8 cellular contexts compared by ENCODE assay signal in genomic region chr1:37947364-37947763, GRCh38. TPM values are rescaled to one million over a fixed set of nuclear protein-coding genes. Genes with fewer than 3 reads are reported as not detected.
DNase-seq lines count a peak whose midpoint lies in the region; ATAC-seq and TF ChIP-seq lines count a peak whose summit lies in the region.

No MANE protein-coding gene starts in this region.

- H3K4ac ChIP-seq in IMR-90 (ENCODE audit: low read depth, low read length): peak overlapping the region; percentile 86

- H3K9me3 ChIP-seq in CD4-positive, alpha-beta T cell (ENCODE audit: control insufficient read depth, low read length): no peaks in the 10 kb centered on the region
- no peaks in the 10 kb centered on the region for H3K9me3 ChIP-seq in IMR-90 (ENCODE audit: control insufficient read depth, insufficient read depth, low read length)
- no peaks in the 10 kb centered on the region for H3K9me3 ChIP-seq in neural progenitor cell (ENCODE audit: low read depth)

- 0 out of 2 replicates have a peak overlapping the region, but pooled peaks have one; percentile 33 for H3K56ac ChIP-seq in IMR-90 (ENCODE audit: extremely low read depth, insufficient read depth, low read length)

- TF ChIP-seq POLR2A in IMR-90 (IDR thresholded peaks at IDR 0.05; ENCODE audit: low read depth, low read length): no peak

- peaks cover 8% of the 10 kb centered on the region for H3K4me1 ChIP-seq in IMR-90 (ENCODE audit: control insufficient read depth, insufficient read depth, low read length)
- no peaks in the 10 kb centered on the region for H3K4me1 ChIP-seq in neural progenitor cell

- no peak overlapping the region for H3K4me2 ChIP-seq in IMR-90 (ENCODE audit: low read depth, low read length)
- no peak overlapping the region for H3K4me2 ChIP-seq in neural progenitor cell

- H2AK5ac ChIP-seq in IMR-90 (ENCODE audit: low read depth, low read length): peak overlapping the region; percentile 95

- intact Hi-C loops in CD4-positive, alpha-beta T cell (cut with DNase I, micrococcal nuclease): loop anchor here in 1 of 2 experiments (2.0 to 5.0 kb wide), 2 partner anchors 40 to 139 kb away; partner anchors contain the start of gene YRDC
- intact Hi-C loops in IMR-90 (cut with micrococcal nuclease): no loop called here

- peak overlapping the region; percentile 32; the same call in 2 of the 3 replicates for H2BK15ac ChIP-seq in IMR-90 (ENCODE audit: low read depth, low read length)

- H3K27ac ChIP-seq in CD4-positive, alpha-beta T cell (ENCODE audit: low read depth, low read length): no peak overlapping the region
- H3K27ac ChIP-seq in IMR-90 (ENCODE audit: insufficient read depth, low read length) (no peak overlapping the region; the same call in 1 of the 2 replicates), cingulate gyrus (ENCODE audit: low read depth, low read length) (peak overlapping the region; percentile 4), neural progenitor cell (no peak overlapping the region), caudate nucleus (ENCODE audit: low read depth, low read length) (no peak overlapping the region)

- no peaks in the 10 kb centered on the region for H3K27me3 Mint-ChIP-seq in CD4-positive, alpha-beta T cell
- H3K27me3 Mint-ChIP-seq in neural progenitor cell (ENCODE audit: insufficient read depth, low read depth): peaks cover 2% of the 10 kb centered on the region

- peak overlapping the region; percentile 82 for H2BK20ac ChIP-seq in IMR-90 (ENCODE audit: low read depth, low read length)

- H3K36me3 Mint-ChIP-seq in CD4-positive, alpha-beta T cell (ENCODE audit: low read depth): no peaks in the 10 kb centered on the region
- H3K36me3 Mint-ChIP-seq in neural progenitor cell: no peaks in the 10 kb centered on the region

- WGBS in IMR-90 (ENCODE audit: extremely low coverage in 2 of 2, insufficient read length in 1 of 2), 2 experiments: no CpG with 5 or more reads among the region's 6 CpGs

- peak overlapping the region; percentile 96 to 98 for H4K8ac ChIP-seq in IMR-90 (ENCODE audit: low read depth in 2 of 2, low read length in 2 of 2)

- H4K5ac ChIP-seq in IMR-90 (ENCODE audit: low read depth, low read length): peak overlapping the region; percentile 91

- H3K9me3 Mint-ChIP-seq in CD4-positive, alpha-beta T cell: no peaks in the 10 kb centered on the region
- H3K9me3 Mint-ChIP-seq in neural progenitor cell: no peaks in the 10 kb centered on the region

- H3K23ac ChIP-seq in IMR-90 (ENCODE audit: low read depth, low read length): peak overlapping the region; percentile 68; the same call in 1 of the 2 replicates

- H3K18ac ChIP-seq in IMR-90 (ENCODE audit: low read depth, low read length): no peak overlapping the region; the same call in 1 of the 2 replicates

- peaks cover 13% of the 10 kb centered on the region for H3K36me3 ChIP-seq in IMR-90 (ENCODE audit: control insufficient read depth, insufficient read depth, low read length)
- no peaks in the 10 kb centered on the region for H3K36me3 ChIP-seq in neural progenitor cell

- POLR2A ChIA-PET in CD4-positive, alpha-beta T cell (lab: Charles Lee): interaction anchor here (0.6 to 1.1 kb wide), 2 partner anchors 65 to 393 kb away, joined by 3 read pairs; partner anchors contain the start of genes SNIP1 and UTP11
- POLR2A ChIA-PET in IMR-90 (lab: Charles Lee; ENCODE audit: unreplicated experiment): no interaction called here

- dilution Hi-C loops in IMR-90 (cut with HindIII; ENCODE audit: low sequenced_read_pairs, unreplicated experiment): no loop called here

- in situ Hi-C loops in IMR-90 (cut with MboI; ENCODE audit: low sequenced_read_pairs): no loop called here

- no TSS peak for BruUV-seq in IMR-90 (replicated peaks; lab: Mats Ljungman, UMichigan)

- H3F3A ChIP-seq in neural progenitor cell (ENCODE audit: low read depth): no peaks in the 10 kb centered on the region

- peaks cover 18% of the 10 kb centered on the region for H3K9me1 ChIP-seq in IMR-90 (ENCODE audit: insufficient read depth, low read length)

- H4K20me1 ChIP-seq in IMR-90 (ENCODE audit: insufficient read depth, low read length) (no peaks in the 10 kb centered on the region), neural progenitor cell (ENCODE audit: low read depth) (no peaks in the 10 kb centered on the region)

- H4K91ac ChIP-seq in IMR-90 (ENCODE audit: insufficient read depth, low read depth, low read length): peak overlapping the region; percentile 80

- TF ChIP-seq RAD21 in IMR-90 (IDR thresholded peaks at IDR 0.05; ENCODE audit: low read length): no peak

- no peaks in the 10 kb centered on the region for H3K79me2 ChIP-seq in neural progenitor cell (ENCODE audit: low read depth)

- H3K14ac ChIP-seq in IMR-90 (replicated peaks; ENCODE audit: low read depth, low read length): peak overlapping the region; percentile 83

- TF ChIP-seq CTCF in CD4-positive, alpha-beta T cell (IDR thresholded peaks at IDR 0.05): no peak
- TF ChIP-seq CTCF in IMR-90 (conservative IDR thresholded peaks at IDR 0.05; ENCODE audit: low read depth, low read length): no peak
- no peak for TF ChIP-seq CTCF in neural progenitor cell (IDR thresholded peaks at IDR 0.05)

- no peak for ATAC-seq in CD4-positive, alpha-beta T cell (ENCODE audit: poor library complexity)
- ATAC-seq in IMR-90 (ENCODE audit: low read depth) (no peak), GM18867 (IDR thresholded peaks at IDR 0.05; ENCODE audit: unreplicated experiment) (no peak)

- CTCF ChIA-PET in CD4-positive, alpha-beta T cell (lab: Charles Lee): no interaction called here
- CTCF ChIA-PET in IMR-90 (lab: Yijun Ruan, JAX): interaction anchor here (0.9 kb wide), 1 partner anchor 11 kb away, joined by 4 read pairs; no protein-coding TSS in a partner anchor

- H3K9ac ChIP-seq in IMR-90 (ENCODE audit: low read depth, low read length) (no peak overlapping the region), neural progenitor cell (no peak overlapping the region)

- peak overlapping the region; percentile 70 for H3K27ac Mint-ChIP-seq in CD4-positive, alpha-beta T cell
- peak overlapping the region; percentile 99 for H3K27ac Mint-ChIP-seq in neural progenitor cell

- H3K27me3 ChIP-seq in CD4-positive, alpha-beta T cell (ENCODE audit: control insufficient read depth, insufficient read depth, low read length): no peaks in the 10 kb centered on the region
- H3K27me3 ChIP-seq in IMR-90 (ENCODE audit: control insufficient read depth, insufficient read depth, low read length) (no peaks in the 10 kb centered on the region), neural progenitor cell (no peaks in the 10 kb centered on the region)

- H3K4me3 Mint-ChIP-seq in CD4-positive, alpha-beta T cell: peak overlapping the region; percentile 89
- peak overlapping the region; percentile 99 for H3K4me3 Mint-ChIP-seq in neural progenitor cell

- H2BK120ac ChIP-seq in IMR-90 (ENCODE audit: low read depth, low read length): peak overlapping the region; percentile 93

- DNase-seq in CD4-positive, alpha-beta T cell: no peak
- no peak for DNase-seq in IMR-90
- DNase-seq in neural progenitor cell (ENCODE audit: low spot score): no peak
- no peak for DNase-seq in D341Med (ENCODE audit: low spot score)
- no peak for DNase-seq in caudate nucleus (lab: John Stamatoyannopoulos, UW)
- no peak for DNase-seq in DMS79 treated with DMSO at 0.1 percent for 48 hours (lab: John Stamatoyannopoulos, UW)

- H3K4me1 Mint-ChIP-seq in CD4-positive, alpha-beta T cell (ENCODE audit: low read depth): peaks cover 16% of the 10 kb centered on the region
- peaks cover 19% of the 10 kb centered on the region for H3K4me1 Mint-ChIP-seq in neural progenitor cell

- peak overlapping the region; percentile 21 for H2AK9ac ChIP-seq in IMR-90 (replicated peaks; ENCODE audit: low read depth, low read length, poor library complexity)

- H2BK5ac ChIP-seq in IMR-90 (ENCODE audit: low read depth, low read length, poor library complexity, severe bottlenecking): peak overlapping the region; percentile 47

- H3K79me1 ChIP-seq in IMR-90 (ENCODE audit: low read depth in 1 of 2, low read length in 2 of 2): peaks cover 10 to 44% of the 10 kb centered on the region in 2 experiments

- H3K4me3 ChIP-seq in IMR-90 (ENCODE audit: insufficient read depth, low read depth, low read length): no peak overlapping the region
- H3K4me3 ChIP-seq in neural progenitor cell: peak overlapping the region; percentile 59

- H2AFZ ChIP-seq in IMR-90 (replicated peaks; ENCODE audit: low read length, poor library complexity) (peak overlapping the region; percentile 15), neural progenitor cell (replicated peaks) (peak overlapping the region; percentile 69)

TF ChIP-seq in IMR-90, 13 proteins besides CTCF, POLR2A, EP300 and RAD21 (continues in another document):
- TF ChIP-seq USF2 (IDR thresholded peaks at IDR 0.05; ENCODE audit: low read depth, low read length): no peak
- no peak for TF ChIP-seq CEBPB (IDR thresholded peaks at IDR 0.05; ENCODE audit: low read depth, low read length)
- TF ChIP-seq RFX5 (IDR thresholded peaks at IDR 0.05; ENCODE audit: low read depth, low read length): no peak
- TF ChIP-seq NFE2L2 (IDR thresholded peaks at IDR 0.05; ENCODE audit: low read depth, low read length): no peak

RNA-seq across cellular contexts. Expression of gene INPP5B, which starts 0.5 kb away (rescaled TPM):
- 10 to 100 TPM; 11.7 to 12.7 TPM for total RNA-seq in CD4-positive, alpha-beta T cell
- total RNA-seq in IMR-90 (2012; rRNA removed) (17.2 and 20.4 TPM in 2 replicates), neural progenitor cell (ENCODE audit: low replicate concordance) (22.0 and 27.2 TPM in 2 replicates)
- polyA plus RNA-seq in IMR-90 (2012; rRNA removed): 8.0 and 9.4 TPM in 2 replicates
- 4.2 and 4.5 TPM in 2 replicates for polyA plus RNA-seq in IMR-90 (2012; cell fraction: cytosol; rRNA removed)
- polyA plus RNA-seq in IMR-90 (2012; cell fraction: nucleus; rRNA removed; ENCODE audit: low replicate concordance): 11.0 and 21.5 TPM in 2 replicates

RNA-seq across cellular contexts. Expression of gene SF3A3, which starts 42.5 kb away (rescaled TPM):
- total RNA-seq in CD4-positive, alpha-beta T cell: 10 to 100 TPM; 40.5 to 42.5 TPM
- total RNA-seq in IMR-90 (2012; rRNA removed) (90.0 and 109 TPM in 2 replicates), neural progenitor cell (ENCODE audit: low replicate concordance) (120 and 172 TPM in 2 replicates)
- 35.7 and 39.9 TPM in 2 replicates for polyA plus RNA-seq in IMR-90 (2012; rRNA removed)
- 7.2 and 42.6 TPM in 2 replicates for polyA plus RNA-seq in IMR-90 (2012; cell fraction: cytosol; rRNA removed)
- 10.4 and 48.2 TPM in 2 replicates for polyA plus RNA-seq in IMR-90 (2012; cell fraction: nucleus; rRNA removed; ENCODE audit: low replicate concordance)

RNA-seq across cellular contexts. Expression of gene FHL3, which starts 58.0 kb away (rescaled TPM):
- 1 to 10 TPM; 3.4 to 3.7 TPM for total RNA-seq in CD4-positive, alpha-beta T cell
- total RNA-seq in IMR-90 (2012; rRNA removed) (7.2 and 11.5 TPM in 2 replicates), neural progenitor cell (ENCODE audit: low replicate concordance) (8.1 and 21.5 TPM in 2 replicates)
- polyA plus RNA-seq in IMR-90 (2012; rRNA removed): 26.0 and 27.1 TPM in 2 replicates
- polyA plus RNA-seq in IMR-90 (2012; cell fraction: cytosol; rRNA removed): 25.2 and 47.0 TPM in 2 replicates
- polyA plus RNA-seq in IMR-90 (2012; cell fraction: nucleus; rRNA removed; ENCODE audit: low replicate concordance): 24.2 and 52.9 TPM in 2 replicates
